ENCODE assay signal across 1 cellular context in genomic region chr11:133064152-133064877, GRCh38.
A peak's percentile ranks its signal among the peaks of the same experiment; 100 is the strongest.
TF ChIP-seq lines count a peak whose summit lies in the region.

No MANE protein-coding gene starts in this region.

TF ChIP-seq in K562, 482 proteins besides CTCF, POLR2A, EP300 and RAD21 (continued from another document):
- TF ChIP-seq, protein P1, sequence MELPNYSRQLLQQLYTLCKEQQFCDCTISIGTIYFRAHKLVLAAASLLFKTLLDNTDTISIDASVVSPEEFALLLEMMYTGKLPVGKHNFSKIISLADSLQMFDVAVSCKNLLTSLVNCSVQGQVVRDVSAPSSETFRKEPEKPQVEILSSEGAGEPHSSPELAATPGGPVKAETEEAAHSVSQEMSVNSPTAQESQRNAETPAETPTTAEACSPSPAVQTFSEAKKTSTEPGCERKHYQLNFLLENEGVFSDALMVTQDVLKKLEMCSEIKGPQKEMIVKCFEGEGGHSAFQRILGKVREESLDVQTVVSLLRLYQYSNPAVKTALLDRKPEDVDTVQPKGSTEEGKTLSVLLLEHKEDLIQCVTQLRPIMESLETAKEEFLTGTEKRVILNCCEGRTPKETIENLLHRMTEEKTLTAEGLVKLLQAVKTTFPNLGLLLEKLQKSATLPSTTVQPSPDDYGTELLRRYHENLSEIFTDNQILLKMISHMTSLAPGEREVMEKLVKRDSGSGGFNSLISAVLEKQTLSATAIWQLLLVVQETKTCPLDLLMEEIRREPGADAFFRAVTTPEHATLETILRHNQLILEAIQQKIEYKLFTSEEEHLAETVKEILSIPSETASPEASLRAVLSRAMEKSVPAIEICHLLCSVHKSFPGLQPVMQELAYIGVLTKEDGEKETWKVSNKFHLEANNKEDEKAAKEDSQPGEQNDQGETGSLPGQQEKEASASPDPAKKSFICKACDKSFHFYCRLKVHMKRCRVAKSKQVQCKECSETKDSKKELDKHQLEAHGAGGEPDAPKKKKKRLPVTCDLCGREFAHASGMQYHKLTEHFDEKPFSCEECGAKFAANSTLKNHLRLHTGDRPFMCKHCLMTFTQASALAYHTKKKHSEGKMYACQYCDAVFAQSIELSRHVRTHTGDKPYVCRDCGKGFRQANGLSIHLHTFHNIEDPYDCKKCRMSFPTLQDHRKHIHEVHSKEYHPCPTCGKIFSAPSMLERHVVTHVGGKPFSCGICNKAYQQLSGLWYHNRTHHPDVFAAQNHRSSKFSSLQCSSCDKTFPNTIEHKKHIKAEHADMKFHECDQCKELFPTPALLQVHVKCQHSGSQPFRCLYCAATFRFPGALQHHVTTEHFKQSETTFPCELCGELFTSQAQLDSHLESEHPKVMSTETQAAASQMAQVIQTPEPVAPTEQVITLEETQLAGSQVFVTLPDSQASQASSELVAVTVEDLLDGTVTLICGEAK (IDR thresholded peaks at IDR 0.05), result peak; percentile 86
- TF ChIP-seq, protein P1 (CRISPR knock-in tag; IDR thresholded peaks at IDR 0.05), result no peak
- TF ChIP-seq TAF1 (IDR thresholded peaks at IDR 0.05; ENCODE audit: control insufficient read depth, extremely low read depth, insufficient read depth, low read length, severe bottlenecking) (no peak), GABPA (tag; conservative IDR thresholded peaks at IDR 0.05; ENCODE audit: low read depth) (peak; percentile 87)
- TF ChIP-seq, protein P2, sequence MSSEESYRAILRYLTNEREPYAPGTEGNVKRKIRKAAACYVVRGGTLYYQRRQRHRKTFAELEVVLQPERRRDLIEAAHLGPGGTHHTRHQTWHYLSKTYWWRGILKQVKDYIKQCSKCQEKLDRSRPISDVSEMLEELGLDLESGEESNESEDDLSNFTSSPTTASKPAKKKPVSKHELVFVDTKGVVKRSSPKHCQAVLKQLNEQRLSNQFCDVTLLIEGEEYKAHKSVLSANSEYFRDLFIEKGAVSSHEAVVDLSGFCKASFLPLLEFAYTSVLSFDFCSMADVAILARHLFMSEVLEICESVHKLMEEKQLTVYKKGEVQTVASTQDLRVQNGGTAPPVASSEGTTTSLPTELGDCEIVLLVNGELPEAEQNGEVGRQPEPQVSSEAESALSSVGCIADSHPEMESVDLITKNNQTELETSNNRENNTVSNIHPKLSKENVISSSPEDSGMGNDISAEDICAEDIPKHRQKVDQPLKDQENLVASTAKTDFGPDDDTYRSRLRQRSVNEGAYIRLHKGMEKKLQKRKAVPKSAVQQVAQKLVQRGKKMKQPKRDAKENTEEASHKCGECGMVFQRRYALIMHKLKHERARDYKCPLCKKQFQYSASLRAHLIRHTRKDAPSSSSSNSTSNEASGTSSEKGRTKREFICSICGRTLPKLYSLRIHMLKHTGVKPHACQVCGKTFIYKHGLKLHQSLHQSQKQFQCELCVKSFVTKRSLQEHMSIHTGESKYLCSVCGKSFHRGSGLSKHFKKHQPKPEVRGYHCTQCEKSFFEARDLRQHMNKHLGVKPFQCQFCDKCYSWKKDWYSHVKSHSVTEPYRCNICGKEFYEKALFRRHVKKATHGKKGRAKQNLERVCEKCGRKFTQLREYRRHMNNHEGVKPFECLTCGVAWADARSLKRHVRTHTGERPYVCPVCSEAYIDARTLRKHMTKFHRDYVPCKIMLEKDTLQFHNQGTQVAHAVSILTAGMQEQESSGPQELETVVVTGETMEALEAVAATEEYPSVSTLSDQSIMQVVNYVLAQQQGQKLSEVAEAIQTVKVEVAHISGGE (CRISPR knock-in tag; IDR thresholded peaks at IDR 0.05), result peak in 2 of 3 experiments; percentile 74 to 82; a peak in 4 of 6 replicates
